Comparison of ENCODE assay signal across 2 cellular contexts in genomic region chr11:130161441-130161840, GRCh38.
TF ChIP-seq lines count a peak whose summit lies in the region.

No MANE protein-coding gene starts in this region.

TF ChIP-seq in H1, 55 proteins besides CTCF, POLR2A, EP300 and RAD21:
- TF ChIP-seq YY1 (IDR thresholded peaks at IDR 0.05; ENCODE audit: low read depth, low read length) (no peak), USF2 (IDR thresholded peaks at IDR 0.05; ENCODE audit: low read length) (no peak), KDM5A (IDR thresholded peaks at IDR 0.05; ENCODE audit: low read length) (no peak), SAP30 (IDR thresholded peaks at IDR 0.05; ENCODE audit: insufficient read depth, insufficient replicate concordance, low read length) (no peak), RXRA (IDR thresholded peaks at IDR 0.05; ENCODE audit: insufficient read depth, low read depth, low read length) (no peak), BRCA1 (IDR thresholded peaks at IDR 0.05; ENCODE audit: low read depth, low read length) (no peak), BACH1 (IDR thresholded peaks at IDR 0.05; ENCODE audit: low read length) (no peak), SUZ12 (IDR thresholded peaks at IDR 0.05; ENCODE audit: low read length) (no peak), EZH2 (IDR thresholded peaks at IDR 0.05; ENCODE audit: low read depth, low read length, severe bottlenecking) (no peak), PHF8 (conservative IDR thresholded peaks at IDR 0.05; ENCODE audit: low read depth, low read length) (no peak), CTBP2 (IDR thresholded peaks at IDR 0.05; ENCODE audit: borderline replicate concordance, insufficient read depth, insufficient read length, low read length) (no peak), CHD1 (IDR thresholded peaks at IDR 0.05; ENCODE audit: low read depth, low read length) (no peak), SP1 (IDR thresholded peaks at IDR 0.05; ENCODE audit: low read depth, low read length) (no peak), NANOG (IDR thresholded peaks at IDR 0.05; ENCODE audit: insufficient read depth, low read depth, low read length, poor library complexity, severe bottlenecking) (no peak)

TF ChIP-seq in SK-N-SH, 30 proteins besides CTCF, POLR2A, EP300 and RAD21:
- TF ChIP-seq FOXJ3 (CRISPR knock-in tag; IDR thresholded peaks at IDR 0.05) = no peak
- no peak for TF ChIP-seq REST (IDR thresholded peaks at IDR 0.05; ENCODE audit: low read depth, low read length)
- no peak for TF ChIP-seq GABPA (IDR thresholded peaks at IDR 0.05; ENCODE audit: low read depth)
- TF ChIP-seq RFX5 (IDR thresholded peaks at IDR 0.05; ENCODE audit: low read length) = no peak
- TF ChIP-seq SMC3 (IDR thresholded peaks at IDR 0.05; ENCODE audit: low read depth, low read length) = no peak
- no peak for TF ChIP-seq RCOR1 (IDR thresholded peaks at IDR 0.05; ENCODE audit: low read length)
- no peak for TF ChIP-seq YY1 (IDR thresholded peaks at IDR 0.05; ENCODE audit: low read depth)
- no peak for TF ChIP-seq GATA2 (CRISPR knock-in tag; IDR thresholded peaks at IDR 0.05)
- no peak for TF ChIP-seq RXRA (IDR thresholded peaks at IDR 0.05; ENCODE audit: borderline replicate concordance, low read depth)
